Comparison of ENCODE assay signal across 8 cellular contexts in genomic region chr17:19647697-19648474, GRCh38. TPM values are rescaled to one million over a fixed set of nuclear protein-coding genes. Genes with fewer than 3 reads are reported as not detected.
DNase-seq lines count a peak whose midpoint lies in the region; ATAC-seq, FAIRE-seq and TF ChIP-seq lines count a peak whose summit lies in the region.

No MANE protein-coding gene starts in this region.

- H3K36me3 ChIP-seq in GM23248 (ENCODE audit: low read depth) = no peaks in the 10 kb centered on the region
- H3K36me3 ChIP-seq in bronchial epithelial cell (ENCODE audit: control insufficient read depth, insufficient read depth, low read length) = no peaks in the 10 kb centered on the region

- no peak for TF ChIP-seq CTCF in bronchial epithelial cell (IDR thresholded peaks at IDR 0.05; ENCODE audit: insufficient read depth, low read length, severe bottlenecking)

- peaks cover 11% of the 10 kb centered on the region for H3K36me3 Mint-ChIP-seq in T-cell

- H3K4me2 ChIP-seq in GM23248 (ENCODE audit: unreplicated experiment) = peak overlapping the region; percentile 73

- H3K79me2 ChIP-seq in GM23248 (ENCODE audit: insufficient read depth) = peaks cover 28% of the 10 kb centered on the region

- in situ Hi-C loops in GM23248 (cut with MboI) = no loop called here

- H3K9ac ChIP-seq in GM23248 = peak overlapping the region; percentile 87

- H3K4me3 Mint-ChIP-seq in T-cell = peak overlapping the region; percentile 93 to 99 (median 94)

- no peaks in the 10 kb centered on the region for H4K20me1 ChIP-seq in GM23248 (ENCODE audit: insufficient read depth)

- no peaks in the 10 kb centered on the region for H3K9me3 ChIP-seq in GM23248 (ENCODE audit: low read depth)

- CTCF ChIA-PET in T-cell (lab: Charles Lee) = interaction anchor here (0.6 to 2.1 kb wide), 9 partner anchors 9 to 361 kb away, joined by 3 to 11 read pairs (median 3); partner anchors contain the start of genes MAPK7 (in 1 of the 2) and SPECC1 (in 1 of the 2)

- peak overlapping the region; percentile 85 to 96 for H3K27ac Mint-ChIP-seq in T-cell

- H3K9me3 Mint-ChIP-seq in T-cell = no peaks in the 10 kb centered on the region

- H3K4me1 ChIP-seq in GM23248 (ENCODE audit: insufficient read depth) = peaks cover 39% of the 10 kb centered on the region

- peaks cover 40 to 45% (median 42%) of the 10 kb centered on the region in 3 donors for H3K4me1 Mint-ChIP-seq in T-cell

- POLR2A ChIA-PET in T-cell (lab: Charles Lee) = interaction anchor here in 1 of 2 donors (0.6 to 1.2 kb wide), 3 partner anchors 7 to 479 kb away, joined by 3 to 4 read pairs (median 4); no protein-coding TSS in a partner anchor

- H3K27me3 Mint-ChIP-seq in T-cell = no peaks in the 10 kb centered on the region

- H3K4me3 ChIP-seq in GM23248 (peak overlapping the region; percentile 83), bronchial epithelial cell (ENCODE audit: low read depth, low read length) (peak overlapping the region; percentile 88), skeletal muscle cell (ENCODE audit: low read depth, low read length) (peak overlapping the region; percentile 69)

- FAIRE-seq in bronchial epithelial cell (lab: Jason Lieb, UNC) = no peak

- peak overlapping the region; percentile 85 for H3K27ac ChIP-seq in GM23248

- H3F3A ChIP-seq in GM23248 (ENCODE audit: insufficient read depth) = peaks cover 37% of the 10 kb centered on the region

- whole genome bisulfite sequencing in GM23248 (ENCODE audit: low coverage in 1 of 2, low lambda C conversion rate in 2 of 2, missing lambda C conversion rate in 2 of 2), 2 experiments = 1% methylated on average over 32 to 34 of the region's 37 CpGs

- no peaks in the 10 kb centered on the region for H3K9me2 ChIP-seq in GM23248 (ENCODE audit: insufficient read depth)

- H3K27me3 ChIP-seq in GM23248 (replicated peaks; ENCODE audit: insufficient read depth) (no peaks in the 10 kb centered on the region), bronchial epithelial cell (ENCODE audit: control insufficient read depth, insufficient read depth, low read length) (no peaks in the 10 kb centered on the region)

- ATAC-seq in T-cell (replicated peaks in 1 of 4) = peak; percentile 54 to 57 (median 56)

- DNase-seq in GF-D8 (lab: John Stamatoyannopoulos, UW) (peak; percentile 43), GM23248 (peak; percentile 89), LoVo (ENCODE audit: low spot score) (peak; percentile 27), T-cell (peak in 20 of 34 experiments; percentile 0 to 42 (median 13)), bronchial epithelial cell (ENCODE audit: low read depth) (peak; percentile 60), iPS-NIHi7 (ENCODE audit: extremely low spot score) (peak; percentile 53), skeletal muscle cell (ENCODE audit: low read depth) (no peak), GM19238 (ENCODE audit: insufficient read length, low spot score) (no peak)

- peak overlapping the region; percentile 90 for H2AFZ ChIP-seq in GM23248

RNA-seq across cellular contexts. Expression of gene ALDH3A2, which starts 0.7 kb away (rescaled TPM):
- 41.9 and 62.1 TPM in 2 replicates for total RNA-seq in GM23248 (2014; rRNA removed; shearing (Covaris generic))
- polyA plus RNA-seq in GM23248 (2016; fragmentation: Nextera tagmentation; extraction: Ambion mirVana) = 34.1 and 36.2 TPM in 2 replicates
- total RNA-seq in T-cell (10 to 100 TPM; 21.9 to 38.0 (median 35.7) TPM), bronchial epithelial cell (142 and 174 TPM in 2 replicates)

Comparison
In these comparisons a context has a peak if more than half of its experiments do, and no peak if none do; other contexts are left out.
1. DNase-seq: peak in GF-D8 (single experiment), GM23248 (single experiment), LoVo (single experiment), T-cell (20 of 34), bronchial epithelial cell (single experiment) and iPS-NIHi7 (single experiment); none in skeletal muscle cell (single experiment) and GM19238 (single experiment).
2. Peak in every context shown above with its lines, with median percentiles within 50 percentile points of each other: H3K4me3 ChIP-seq.